Comparison of ENCODE assay signal across 8 cellular contexts in genomic region chr1:236284291-236284711, GRCh38. TPM values are rescaled to one million over a fixed set of nuclear protein-coding genes. Genes with fewer than 3 reads are reported as not detected.
DNase-seq lines count a peak whose midpoint lies in the region; ATAC-seq and TF ChIP-seq lines count a peak whose summit lies in the region.

No MANE protein-coding gene starts in this region.

- no peaks in the 10 kb centered on the region for H3K36me3 Mint-ChIP-seq in natural killer cell

- intact Hi-C loops in natural killer cell (cut with micrococcal nuclease) = loop anchor here (5.0 to 10.0 kb wide), 4 partner anchors 110 to 780 kb away; partner anchors contain the start of genes B3GALNT2, EDARADD, GPR137B and LYST

- H3K27me3 Mint-ChIP-seq in natural killer cell (ENCODE audit: low read depth in 2 of 2) = peaks cover 29 to 35% of the 10 kb centered on the region in 2 donors

- peaks cover 0 to 18% (median 7%) of the 10 kb centered on the region in 3 donors for H3K4me1 ChIP-seq in gastroesophageal sphincter

- ATAC-seq in HG02642 (IDR thresholded peaks at IDR 0.05; ENCODE audit: poor library complexity, unreplicated experiment) (peak; percentile 48), natural killer cell (no peak), gastroesophageal sphincter (no peak)

- H3K4me1 Mint-ChIP-seq in natural killer cell = peaks cover 11 to 23% of the 10 kb centered on the region in 2 donors

- no peak for TF ChIP-seq POLR2A in gastroesophageal sphincter (IDR thresholded peaks at IDR 0.05)

- H3K4me3 Mint-ChIP-seq in natural killer cell = peak overlapping the region; percentile 80

- no peaks in the 10 kb centered on the region for H3K9me3 ChIP-seq in gastroesophageal sphincter

- peaks cover 35% of the 10 kb centered on the region for H3K27me3 ChIP-seq in gastroesophageal sphincter

- no peak for TF ChIP-seq EP300 in gastroesophageal sphincter (IDR thresholded peaks at IDR 0.05)

- 38 to 48% methylated on average over 1 to 2 of the region's 2 CpGs for WGBS in gastroesophageal sphincter (ENCODE audit: low coverage in 1 of 2), 2 donors

- TF ChIP-seq CTCF in natural killer cell (IDR thresholded peaks at IDR 0.05) (no peak), gastroesophageal sphincter (IDR thresholded peaks at IDR 0.05) (no peak)

- no peaks in the 10 kb centered on the region for H3K36me3 ChIP-seq in gastroesophageal sphincter

- no peak overlapping the region for H3K4me3 ChIP-seq in gastroesophageal sphincter

- H3K9me3 Mint-ChIP-seq in natural killer cell = no peaks in the 10 kb centered on the region

- no peak overlapping the region for H3K27ac Mint-ChIP-seq in natural killer cell

- DNase-seq in SIG-M5 treated with dmso at 0.1 percent for 504 hours (lab: John Stamatoyannopoulos, UW; ENCODE audit: unreplicated experiment) (peak; percentile 63), SIG-M5 (lab: John Stamatoyannopoulos, UW) (no peak), MV-4-11 (lab: John Stamatoyannopoulos, UW) (peak; percentile 85), natural killer cell (no peak), EL (no peak), GM19238 (ENCODE audit: insufficient read length, low spot score) (no peak)

- H3K27ac ChIP-seq in gastroesophageal sphincter = no peak overlapping the region

RNA-seq across cellular contexts. Expression of gene ERO1B, which starts 2.5 kb away (rescaled TPM):
- total RNA-seq in natural killer cell = 10 to 100 TPM; 14.7 to 17.8 (median 16.5) TPM
- total RNA-seq in gastroesophageal sphincter = 10 to 100 TPM in 2 of 4 donors, 1 to 10 TPM in 2; 7.3 to 13.5 (median 9.3) TPM

Comparison
In these comparisons a context has a peak if more than half of its experiments do, and no peak if none do; other contexts are left out.
1. DNase-seq: peak in SIG-M5 treated with dmso at 0.1 percent for 504 hours (single experiment) and MV-4-11 (single experiment); none in SIG-M5 (single experiment), natural killer cell (single experiment), EL (single experiment) and GM19238 (single experiment).